Comparison of ENCODE assay signal across 26 cellular contexts in genomic region chr4:31417051-31417450, GRCh38.
"Had no signal": no experiment of that assay in that cellular context is flagged by ENCODE, and none has a peak within 500 bp of the region (broad histone marks: within the 10 kb centered on the region; RNA-seq: fewer than 3 reads in every experiment).

No MANE protein-coding gene starts in this region.

- H3K36me3 Mint-ChIP-seq: naive B cell; natural killer cell; stimulated activated memory B cell treated with anti-CD40 and anti-IgM and Interleukin-4, amounts not matched to agents 10 μg/mL and 1 μg/mL and 100 μg/mL, for 72 hours had no signal

- H3K4me1 Mint-ChIP-seq: naive B cell; natural killer cell; stimulated activated memory B cell treated with anti-CD40 and anti-IgM and Interleukin-4, amounts not matched to agents 10 μg/mL and 1 μg/mL and 100 μg/mL, for 72 hours; stimulated activated naive CD8-positive, alpha-beta T cell treated with anti-CD3 and anti-CD28 coated beads, Interleukin-15, amount 100 ng/mL, for 72 hours had no signal

- H3K27me3 Mint-ChIP-seq: naive B cell; progenitor cell of endocrine pancreas; stimulated activated memory B cell treated with anti-CD40 and anti-IgM and Interleukin-4, amounts not matched to agents 10 μg/mL and 1 μg/mL and 100 μg/mL, for 72 hours; stimulated activated naive CD8-positive, alpha-beta T cell treated with anti-CD3 and anti-CD28 coated beads, Interleukin-15, amount 100 ng/mL, for 72 hours had no signal

- H3K27ac Mint-ChIP-seq: naive B cell; natural killer cell; progenitor cell of endocrine pancreas; stimulated activated memory B cell treated with anti-CD40 and anti-IgM and Interleukin-4, amounts not matched to agents 10 μg/mL and 1 μg/mL and 100 μg/mL, for 72 hours; stimulated activated naive CD8-positive, alpha-beta T cell treated with anti-CD3 and anti-CD28 coated beads, Interleukin-15, amount 100 ng/mL, for 72 hours had no signal

- H3K4me1 ChIP-seq: heart right ventricle, lower lobe of right lung, right atrium auricular region, right lobe of liver, upper lobe of left lung, vagina had no signal

- H3K36me3 ChIP-seq: heart right ventricle, lower lobe of right lung, ovary, right atrium auricular region, right lobe of liver, transverse colon, upper lobe of left lung, vagina had no signal

- H3K9me3 ChIP-seq: lower lobe of right lung, ovary, right atrium auricular region, right lobe of liver, transverse colon, upper lobe of left lung, vagina had no signal

- H3K27me3 ChIP-seq: heart right ventricle, hepatocyte, ovary, right atrium auricular region, right lobe of liver, transverse colon, upper lobe of left lung, vagina had no signal

- H3K4me3 Mint-ChIP-seq: naive B cell; natural killer cell; neural crest cell; stimulated activated memory B cell treated with anti-CD40 and anti-IgM and Interleukin-4, amounts not matched to agents 10 μg/mL and 1 μg/mL and 100 μg/mL, for 72 hours; stimulated activated naive CD8-positive, alpha-beta T cell treated with anti-CD3 and anti-CD28 coated beads, Interleukin-15, amount 100 ng/mL, for 72 hours had no signal

- H3K4me3 ChIP-seq: heart right ventricle, hepatocyte, lower lobe of right lung, ovary, right atrium auricular region, right lobe of liver, smooth muscle cell, transverse colon, upper lobe of left lung, vagina had no signal

- DNase-seq: heart right ventricle; islet precursor cell; left ventricle myocardium superior; lower lobe of right lung; mammary epithelial cell; mesenchymal stem cell; naive B cell; natural killer cell; ovary; right lobe of liver; stimulated activated CD4-positive, alpha-beta T cell treated with anti-CD3 and anti-CD28 coated beads, Interleukin-1b, Interleukin-23, amount 100 ng/mL, for 48 hours; stimulated activated CD4-positive, alpha-beta T cell treated with anti-CD3 and anti-CD28 coated beads, Interleukin-2, amount 100 ng/mL, for 48 hours; stimulated activated CD4-positive, alpha-beta T cell treated with anti-CD3 and anti-CD28 coated beads, Interleukin-4, amount 100 ng/mL, for 4 hours; stimulated activated CD8-positive, alpha-beta memory T cell treated with anti-CD3 and anti-CD28 coated beads, Interleukin-4, amount 100 ng/mL, for 48 hours; stimulated activated naive CD4-positive, alpha-beta T cell treated with Interleukin-2 at 50 U/mL for 16 hours; stimulated activated naive CD8-positive, alpha-beta T cell treated with anti-CD3 and anti-CD28 coated beads, Interleukin-15, amount 100 ng/mL, for 72 hours; substantia nigra; transverse colon; upper lobe of left lung had no signal

- H3K27ac ChIP-seq: heart right ventricle, hepatocyte, lower lobe of right lung, ovary, right atrium auricular region, right lobe of liver, transverse colon, upper lobe of left lung, vagina had no signal
